ENCODE assay signal across 6 cellular contexts in genomic region chr1:63064135-63064534, GRCh38.
"Had no signal": no experiment of that assay in that cellular context is flagged by ENCODE, and none has a peak within 500 bp of the region (broad histone marks: within the 10 kb centered on the region; RNA-seq: fewer than 3 reads in every experiment).

No MANE protein-coding gene starts in this region.

- H2AFZ ChIP-seq: GM23248 had no signal

- FAIRE-seq: HTR-8/SVneo, K562 had no signal

- H3K9ac ChIP-seq: GM23248 had no signal

- DNase-seq: GM23248, H7, HCEC 1CT, IMR-90 had no signal

- H3K27ac ChIP-seq: GM23248 had no signal

- H3K4me3 ChIP-seq: GM23248, K562 had no signal
